ENCODE assay signal across 15 cellular contexts in the genomic region with DNA sequence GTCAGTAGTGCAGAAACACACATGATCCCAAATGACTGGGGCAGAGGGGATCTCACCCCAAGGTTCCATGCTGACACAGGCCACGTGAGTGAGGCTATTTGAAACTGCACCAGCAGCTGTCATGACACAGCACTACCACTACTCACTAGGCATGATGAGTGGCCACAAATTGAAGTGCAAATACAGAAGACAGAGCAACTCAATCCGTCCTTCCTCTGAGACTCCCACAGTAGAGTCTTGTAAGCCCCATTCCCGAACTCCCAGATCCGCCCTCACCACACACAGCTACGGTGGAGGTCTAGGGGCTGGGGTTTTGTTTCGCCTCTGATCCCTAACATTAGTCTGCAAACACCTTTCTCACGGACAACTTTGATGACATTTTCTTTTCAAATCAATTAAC.
DNase-seq lines count a peak whose midpoint lies in the region; ATAC-seq and FAIRE-seq lines count a peak whose summit lies in the region.
"Had no signal": no experiment of that assay in that cellular context is flagged by ENCODE, and none has a peak within 500 bp of the region (broad histone marks: within the 10 kb centered on the region; RNA-seq: fewer than 3 reads in every experiment).

No MANE protein-coding gene starts in this region.

- DNase-seq in Ammon's horn (ENCODE audit: low spot score) (peak; percentile 39), NCI-H774 (lab: John Stamatoyannopoulos, UW) (peak; percentile 45), globus pallidus (ENCODE audit: low spot score) (peak; percentile 46), HTR-8/SVneo (ENCODE audit: insufficient read length, low spot score) (no peak), posterior vena cava (ENCODE audit: low spot score) (no peak)
- DNase-seq: central memory CD4-positive, alpha-beta T cell; KG1; stimulated activated CD4-positive, alpha-beta T cell treated with anti-CD3 and anti-CD28 coated beads, Interleukin-2, amount 100 ng/mL, for 24 hours had no signal

- peak; percentile 53 for ATAC-seq in GM18868 (IDR thresholded peaks at IDR 0.05; ENCODE audit: unreplicated experiment)
- no peak for ATAC-seq in GM19452 (IDR thresholded peaks at IDR 0.05; ENCODE audit: unreplicated experiment)
- ATAC-seq in HG02678 (IDR thresholded peaks at IDR 0.05; ENCODE audit: unreplicated experiment), result no peak
- ATAC-seq: activated CD4-positive, CD25-positive, alpha-beta regulatory T cell treated with anti-CD3 and anti-CD28 coated beads, Interleukin-2, amount 50 U/mL, for 24 hours had no signal

- intact Hi-C loops in posterior vena cava (cut with DNase I), result no loop called here

- no peak for FAIRE-seq in HTR-8/SVneo (lab: Jason Lieb, UNC)
- FAIRE-seq: GM12891, keratinocyte, RCC 7860 had no signal

Comparison
In these comparisons a context has a peak if more than half of its experiments do, and no peak if none do; other contexts are left out.
1. DNase-seq: peak in Ammon's horn (single experiment), NCI-H774 (single experiment) and globus pallidus (single experiment); none in HTR-8/SVneo (single experiment) and posterior vena cava (single experiment).